Comparison of ENCODE assay signal across 8 cellular contexts in the genomic region with DNA sequence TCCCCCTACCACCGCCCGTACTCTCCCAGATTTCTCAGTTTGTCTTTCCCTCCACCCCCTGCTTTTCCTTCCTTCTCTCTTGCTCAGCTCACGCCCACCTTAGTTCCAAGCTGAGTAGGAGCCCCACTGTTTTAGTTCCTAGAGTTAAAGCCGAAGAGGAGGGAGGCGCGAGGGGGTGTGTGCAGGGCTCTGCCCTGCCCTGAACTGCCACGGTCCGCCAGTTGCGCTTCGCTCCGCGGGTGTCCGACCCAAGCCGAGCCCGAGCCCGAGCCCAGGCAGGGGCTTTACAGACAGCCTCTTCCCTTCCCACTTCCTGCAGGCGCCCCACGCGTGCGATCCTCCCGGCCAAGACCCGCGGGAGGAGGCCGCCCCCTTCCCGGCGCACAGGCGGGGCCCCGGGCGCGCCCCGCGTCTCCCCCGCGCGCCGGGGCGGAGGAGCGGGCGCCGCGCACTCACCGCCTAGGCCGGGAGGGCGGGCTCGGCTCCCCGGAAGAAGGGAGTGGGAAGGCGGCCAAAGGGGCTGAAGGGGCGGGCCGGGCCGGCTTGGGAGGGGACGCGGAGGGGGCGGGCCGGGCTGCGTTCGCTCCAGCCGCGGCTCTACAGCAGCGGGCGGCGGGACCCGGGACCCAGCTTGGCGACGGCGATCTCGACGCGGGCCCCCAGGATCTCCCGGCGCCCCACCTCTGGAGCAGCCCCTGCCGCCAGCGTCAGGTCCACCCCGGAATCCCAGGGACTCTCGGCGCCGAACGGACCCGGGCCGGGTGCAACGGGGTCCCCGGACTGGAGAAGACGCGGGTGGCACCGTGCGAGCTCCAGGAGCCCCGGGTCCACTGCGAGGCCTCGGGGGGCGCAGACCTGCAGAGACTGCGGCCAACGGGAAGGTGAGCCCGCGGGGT. TPM values are rescaled to one million over a fixed set of nuclear protein-coding genes. Genes with fewer than 3 reads are reported as not detected.
DNase-seq lines count a peak whose midpoint lies in the region; ATAC-seq and TF ChIP-seq lines count a peak whose summit lies in the region.

A gene with protein sequence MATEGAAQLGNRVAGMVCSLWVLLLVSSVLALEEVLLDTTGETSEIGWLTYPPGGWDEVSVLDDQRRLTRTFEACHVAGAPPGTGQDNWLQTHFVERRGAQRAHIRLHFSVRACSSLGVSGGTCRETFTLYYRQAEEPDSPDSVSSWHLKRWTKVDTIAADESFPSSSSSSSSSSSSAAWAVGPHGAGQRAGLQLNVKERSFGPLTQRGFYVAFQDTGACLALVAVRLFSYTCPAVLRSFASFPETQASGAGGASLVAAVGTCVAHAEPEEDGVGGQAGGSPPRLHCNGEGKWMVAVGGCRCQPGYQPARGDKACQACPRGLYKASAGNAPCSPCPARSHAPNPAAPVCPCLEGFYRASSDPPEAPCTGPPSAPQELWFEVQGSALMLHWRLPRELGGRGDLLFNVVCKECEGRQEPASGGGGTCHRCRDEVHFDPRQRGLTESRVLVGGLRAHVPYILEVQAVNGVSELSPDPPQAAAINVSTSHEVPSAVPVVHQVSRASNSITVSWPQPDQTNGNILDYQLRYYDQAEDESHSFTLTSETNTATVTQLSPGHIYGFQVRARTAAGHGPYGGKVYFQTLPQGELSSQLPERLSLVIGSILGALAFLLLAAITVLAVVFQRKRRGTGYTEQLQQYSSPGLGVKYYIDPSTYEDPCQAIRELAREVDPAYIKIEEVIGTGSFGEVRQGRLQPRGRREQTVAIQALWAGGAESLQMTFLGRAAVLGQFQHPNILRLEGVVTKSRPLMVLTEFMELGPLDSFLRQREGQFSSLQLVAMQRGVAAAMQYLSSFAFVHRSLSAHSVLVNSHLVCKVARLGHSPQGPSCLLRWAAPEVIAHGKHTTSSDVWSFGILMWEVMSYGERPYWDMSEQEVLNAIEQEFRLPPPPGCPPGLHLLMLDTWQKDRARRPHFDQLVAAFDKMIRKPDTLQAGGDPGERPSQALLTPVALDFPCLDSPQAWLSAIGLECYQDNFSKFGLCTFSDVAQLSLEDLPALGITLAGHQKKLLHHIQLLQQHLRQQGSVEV (plus strand): TSS at position 572 of the 896 bp plus-strand sequence. CDS start 8,152 bp downstream, outside the sequence.

- H3K4me3 ChIP-seq in mucosa of descending colon, result peak within 1 kb of the TSS; percentile 34

- no peaks in the 10 kb centered on the region for H3K9me3 ChIP-seq in mucosa of descending colon

- DNase-seq in DMS153 treated with DMSO at 0.1 percent for 48 hours (lab: John Stamatoyannopoulos, UW; ENCODE audit: unreplicated experiment) (peak; percentile 9), DMS153 (lab: John Stamatoyannopoulos, UW) (no peak), NCI-H526 treated with DMSO at 0.1 percent for 48 hours (lab: John Stamatoyannopoulos, UW) (peak; percentile 28), activated T-cell treated with anti-CD3 and anti-CD28 coated beads for 1 hour (ENCODE audit: low read depth) (peak; percentile 36), epidermal melanocyte (ENCODE audit: insufficient read length, low spot score) (peak; percentile 45), mucosa of descending colon (peak; percentile 79 to 89 (median 85))
- DNase-seq in stimulated activated CD8-positive, alpha-beta memory T cell treated with anti-CD3 and anti-CD28 coated beads, Interleukin-7, amount 100 ng/mL, for 1 hour (ENCODE audit: low read depth in 2 of 2), result peak; percentile 12 to 18

- no peaks in the 10 kb centered on the region for H3K36me3 ChIP-seq in mucosa of descending colon (ENCODE audit: low read depth)

- ATAC-seq in HG02973 (IDR thresholded peaks at IDR 0.05; ENCODE audit: unreplicated experiment), result peak; percentile 46
- ATAC-seq in mucosa of descending colon, result peak; percentile 87

- intact Hi-C loops in mucosa of descending colon (cut with DNase I, micrococcal nuclease), result loop anchor here in 1 of 2 donors (10.0 kb wide), 1 partner anchor 150 kb away; no protein-coding TSS in a partner anchor

- H3K4me1 ChIP-seq in mucosa of descending colon (ENCODE audit: low read depth), result peaks cover 7% of the 10 kb centered on the region

- TF ChIP-seq CTCF in mucosa of descending colon (IDR thresholded peaks at IDR 0.05), result no peak

RNA-seq across cellular contexts. Expression of the gene that starts here (rescaled TPM):
- total RNA-seq in mucosa of descending colon, result 1 to 10 TPM; 1.2 to 8.7 (median 2.6) TPM
